18 cellular contexts compared by ENCODE assay signal in the genomic region with DNA sequence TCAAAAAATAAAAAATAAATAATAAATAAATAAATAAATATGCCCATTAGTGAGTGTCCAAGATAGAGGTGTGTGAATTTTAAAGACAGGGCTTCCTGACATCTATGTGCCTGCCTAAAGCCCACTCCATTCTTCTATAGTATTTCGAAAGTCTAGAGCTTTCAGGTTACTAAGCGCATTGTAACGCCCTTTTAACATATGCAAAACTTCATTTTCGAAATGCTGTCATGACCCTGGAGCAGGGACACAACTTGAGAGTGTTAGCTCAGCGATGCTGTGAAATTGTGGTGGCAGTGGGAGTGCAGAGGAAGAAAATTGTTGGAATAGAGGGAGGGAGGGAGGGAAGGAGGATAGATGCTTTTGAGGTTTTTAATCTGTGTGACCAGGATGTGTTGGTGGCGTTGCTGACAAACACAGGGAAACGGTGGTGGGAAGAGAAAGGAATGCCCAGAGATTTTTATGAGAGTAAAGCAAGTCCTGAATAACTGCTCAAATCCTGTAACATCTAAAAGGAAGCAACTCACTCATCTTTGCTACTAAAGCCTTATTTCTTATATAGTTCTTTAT.
A peak's percentile ranks its signal among the peaks of the same experiment; 100 is the strongest.
DNase-seq lines count a peak whose midpoint lies in the region; TF ChIP-seq lines count a peak whose summit lies in the region.
"Had no signal": no experiment of that assay in that cellular context is flagged by ENCODE, and none has a peak within 500 bp of the region (broad histone marks: within the 10 kb centered on the region; RNA-seq: fewer than 3 reads in every experiment).

No MANE protein-coding gene starts in this region.

- no peak overlapping the region for H4K8ac ChIP-seq in mesendoderm (ENCODE audit: low read depth, low read length)

- no peak overlapping the region for H2BK120ac ChIP-seq in mesendoderm (ENCODE audit: low read depth, low read length)

- WGBS in mesendoderm (ENCODE audit: extremely low coverage, insufficient coverage, low lambda C conversion rate): no CpG with 5 or more reads among the region's 7 CpGs

- H3K4me2 ChIP-seq in mesendoderm (ENCODE audit: low read length): no peak overlapping the region

- no peaks in the 10 kb centered on the region for H3K27me3 ChIP-seq in HAP-1 (ENCODE audit: low read depth)
- no peaks in the 10 kb centered on the region for H3K27me3 ChIP-seq in mesendoderm (ENCODE audit: insufficient read depth, low read length, poor library complexity)
- H3K27me3 ChIP-seq: BE2C had no signal

- no peak overlapping the region for H2BK5ac ChIP-seq in mesendoderm (ENCODE audit: low read length)

- no peak overlapping the region for H2BK15ac ChIP-seq in mesendoderm (replicated peaks; ENCODE audit: low read depth)

- peaks cover 41% of the 10 kb centered on the region for H3K4me1 ChIP-seq in HAP-1
- peaks cover 3% of the 10 kb centered on the region for H3K4me1 ChIP-seq in mesendoderm (ENCODE audit: control insufficient read depth, low read depth, low read length)

- intact Hi-C loops in MCF 10A (cut with micrococcal nuclease): no loop called here

- H3K27ac Mint-ChIP-seq in type B pancreatic cell: no peak overlapping the region
- no peak overlapping the region for H3K27ac Mint-ChIP-seq in progenitor cell of endocrine pancreas
- H3K27ac Mint-ChIP-seq in MCF 10A (ENCODE audit: low read depth, unreplicated experiment): no peak overlapping the region

- H3K36me3 ChIP-seq in HAP-1 (replicated peaks): no peaks in the 10 kb centered on the region
- no peaks in the 10 kb centered on the region for H3K36me3 ChIP-seq in mesendoderm (ENCODE audit: control insufficient read depth, insufficient read depth, low read length)
- H3K36me3 ChIP-seq: BE2C had no signal

- H2AK5ac ChIP-seq in mesendoderm (ENCODE audit: low read length): no peak overlapping the region

- CTCF ChIA-PET in MCF 10A (lab: Yijun Ruan, JAX): no interaction called here

- TF ChIP-seq CTCF in type B pancreatic cell (conservative IDR thresholded peaks at IDR 0.05): no peak
- TF ChIP-seq CTCF in progenitor cell of endocrine pancreas (IDR thresholded peaks at IDR 0.05; ENCODE audit: unreplicated experiment): no peak
- TF ChIP-seq CTCF in MCF 10A (IDR thresholded peaks at IDR 0.05; ENCODE audit: unreplicated experiment): no peak

- peak; percentile 49 to 70 for DNase-seq in HAP-1 (ENCODE audit: low spot score in 2 of 2)
- DNase-seq in RPMI7951 (ENCODE audit: low read depth): peak; percentile 22
- DNase-seq in mesendoderm: peak; percentile 46
- DNase-seq in type B pancreatic cell (ENCODE audit: extremely low spot score, unreplicated experiment): no peak
- DNase-seq in progenitor cell of endocrine pancreas (ENCODE audit: low spot score, unreplicated experiment): no peak
- DNase-seq in MCF 10A (ENCODE audit: unreplicated experiment): no peak
- DNase-seq in SIG-M5 (lab: John Stamatoyannopoulos, UW): no peak
- DNase-seq: BE2C; CD8-positive, alpha-beta T cell; DND-41; GDM1; MV-4-11; NCI-H1417; NCI-H187 treated with DMSO at 0.1 percent for 48 hours; NCI-H446 treated with DMSO at 0.1 percent for 48 hours; NCI-H82; PC-3; T-cell had no signal

- no peaks in the 10 kb centered on the region for H3K9me3 ChIP-seq in HAP-1
- H3K9me3 ChIP-seq: BE2C had no signal

- H3K79me1 ChIP-seq in mesendoderm (ENCODE audit: low read length): peaks cover 11% of the 10 kb centered on the region

- no peak overlapping the region for H3K4me3 ChIP-seq in HAP-1
- no peak overlapping the region for H3K4me3 ChIP-seq in mesendoderm (ENCODE audit: low read length)

- no peak overlapping the region for H3K56ac ChIP-seq in mesendoderm (ENCODE audit: low read length)

- peaks cover 32% of the 10 kb centered on the region for H3K79me2 ChIP-seq in mesendoderm (ENCODE audit: control insufficient read depth, insufficient read depth, low read length)

- H3K36me3 Mint-ChIP-seq in type B pancreatic cell (peaks cover 5% of the 10 kb centered on the region), progenitor cell of endocrine pancreas (ENCODE audit: insufficient read depth) (peaks cover 1% of the 10 kb centered on the region), MCF 10A (ENCODE audit: insufficient read depth, unreplicated experiment) (peaks cover 13% of the 10 kb centered on the region)
- H3K36me3 Mint-ChIP-seq: CD8-positive, alpha-beta T cell; T-cell had no signal

- H3K9ac ChIP-seq in mesendoderm (ENCODE audit: low read length): no peak overlapping the region

- no peak overlapping the region for H3K23ac ChIP-seq in mesendoderm (ENCODE audit: low read length)

- H3K9me3 Mint-ChIP-seq in type B pancreatic cell (no peaks in the 10 kb centered on the region), progenitor cell of endocrine pancreas (ENCODE audit: low read depth) (no peaks in the 10 kb centered on the region), MCF 10A (ENCODE audit: unreplicated experiment) (no peaks in the 10 kb centered on the region)
- H3K9me3 Mint-ChIP-seq: CD8-positive, alpha-beta T cell; T-cell had no signal

- in situ Hi-C loops in HAP-1 (cut with MboI; ENCODE audit: low sequenced_read_pairs): loop anchor here (10.0 kb wide), 1 partner anchor 162 kb away; no protein-coding TSS in a partner anchor

- H3K18ac ChIP-seq in mesendoderm (ENCODE audit: low read length): no peak overlapping the region

- POLR2A ChIA-PET in MCF 10A (lab: Yijun Ruan, JAX): interaction anchor here (1.0 kb wide), 1 partner anchor 9 kb away, joined by 4 read pairs; no protein-coding TSS in a partner anchor

- BruUV-seq in MCF 10A (replicated peaks; lab: Mats Ljungman, UMichigan): no TSS peak

- H3K4ac ChIP-seq in mesendoderm (ENCODE audit: low read depth, low read length): no peak overlapping the region

- no peak overlapping the region for H3K27ac ChIP-seq in mesendoderm (ENCODE audit: low read depth, low read length)

- H4K5ac ChIP-seq in mesendoderm (ENCODE audit: low read length): no peak overlapping the region

- no peaks in the 10 kb centered on the region for H3K27me3 Mint-ChIP-seq in type B pancreatic cell
- no peaks in the 10 kb centered on the region for H3K27me3 Mint-ChIP-seq in progenitor cell of endocrine pancreas
- no peaks in the 10 kb centered on the region for H3K27me3 Mint-ChIP-seq in MCF 10A (ENCODE audit: insufficient read depth, unreplicated experiment)
- H3K27me3 Mint-ChIP-seq: T-cell had no signal

- peaks cover 42% of the 10 kb centered on the region for H3K4me1 Mint-ChIP-seq in type B pancreatic cell (ENCODE audit: unreplicated experiment)
- peaks cover 14% of the 10 kb centered on the region for H3K4me1 Mint-ChIP-seq in progenitor cell of endocrine pancreas (ENCODE audit: low read depth)
- peaks cover 19% of the 10 kb centered on the region for H3K4me1 Mint-ChIP-seq in MCF 10A (ENCODE audit: insufficient read depth, unreplicated experiment)

- peak overlapping the region; percentile 59 for H3K4me3 Mint-ChIP-seq in type B pancreatic cell
- H3K4me3 Mint-ChIP-seq in progenitor cell of endocrine pancreas (ENCODE audit: low read depth): no peak overlapping the region
- H3K4me3 Mint-ChIP-seq in MCF 10A (ENCODE audit: unreplicated experiment): no peak overlapping the region
- H3K4me3 Mint-ChIP-seq: CD8-positive, alpha-beta T cell; T-cell had no signal

Comparison
In these comparisons a context has a peak if more than half of its experiments do, and no peak if none do; other contexts are left out.
1. DNase-seq: peak in HAP-1 (2 of 2), RPMI7951 (single experiment) and mesendoderm (single experiment); none in type B pancreatic cell (single experiment), progenitor cell of endocrine pancreas (single experiment), MCF 10A (single experiment) and SIG-M5 (single experiment).